ENCODE assay signal across 1 cellular context in the genomic region with DNA sequence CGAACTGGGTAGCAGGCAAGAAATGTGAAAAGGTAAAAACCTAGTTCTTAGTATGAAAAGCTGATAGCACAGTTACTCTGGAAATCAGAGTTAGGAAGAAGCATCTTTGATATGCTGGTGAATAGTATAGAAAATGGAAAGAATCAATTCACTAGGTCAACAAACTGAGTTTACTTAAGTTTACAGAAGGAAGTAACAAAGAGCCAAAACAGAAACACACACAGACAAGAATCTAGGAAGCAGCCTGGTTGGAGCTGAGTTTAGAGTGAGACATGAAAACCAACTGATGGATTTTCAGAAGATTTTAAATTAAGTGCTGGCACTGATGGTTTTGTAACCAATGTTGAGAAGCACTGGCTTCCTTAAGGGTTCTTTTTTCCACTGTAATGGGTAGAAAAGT.
TF ChIP-seq lines count a peak whose summit lies in the region.

No MANE protein-coding gene starts in this region.

TF ChIP-seq in HepG2, 621 proteins besides CTCF, POLR2A, EP300 and RAD21:
- no peak for TF ChIP-seq FOXP1 (IDR thresholded peaks at IDR 0.05)
- peak; percentile 20; the same call in 1 of the 2 replicates for TF ChIP-seq FOXP1 (CRISPR knock-in tag; IDR thresholded peaks at IDR 0.05)
- TF ChIP-seq NR2F1 (CRISPR knock-in tag; IDR thresholded peaks at IDR 0.05): no peak
TF ChIP-seq in HepG2: peak in this region for 1.
